ENCODE assay signal across 8 cellular contexts in the genomic region with DNA sequence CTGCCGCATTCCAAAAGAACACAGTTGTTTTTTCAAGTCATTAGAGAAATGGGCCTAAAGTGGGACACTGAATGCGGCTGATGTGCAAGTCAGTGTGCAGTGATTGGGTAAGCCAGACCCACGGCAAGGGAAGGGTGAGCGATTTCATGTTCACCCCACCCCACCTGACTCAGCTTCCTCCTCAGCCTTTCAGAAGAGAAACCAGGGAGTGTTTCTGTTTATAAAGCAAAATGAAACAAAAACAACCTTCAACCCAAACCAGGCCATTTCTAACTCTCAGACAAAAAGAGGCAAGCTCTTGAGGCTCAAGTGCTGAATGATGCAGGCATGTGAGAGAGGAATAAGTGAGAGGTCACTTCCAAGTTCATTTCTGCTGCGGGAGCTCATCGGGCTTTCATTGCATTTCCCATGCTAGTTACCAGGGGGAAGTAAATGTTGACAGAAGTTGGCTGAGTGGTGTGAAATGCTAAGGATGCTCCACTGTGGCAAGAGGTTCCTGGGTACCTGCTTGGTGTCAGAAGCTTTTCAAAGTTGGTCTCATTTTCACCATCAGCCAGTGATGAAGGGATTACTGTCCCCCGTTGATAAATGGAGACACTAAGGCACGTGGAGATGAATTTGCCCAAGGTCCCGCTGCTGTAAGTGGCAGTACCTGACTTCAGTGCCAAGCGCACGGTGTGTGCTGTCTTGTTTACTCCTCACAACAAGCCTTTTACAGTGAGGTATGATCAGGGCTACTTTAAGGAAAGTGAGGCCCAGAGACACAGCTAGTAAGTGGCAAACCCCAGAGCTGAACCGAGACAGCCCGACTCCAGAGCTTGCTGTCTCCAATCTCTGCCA. TPM values are rescaled to one million over a fixed set of nuclear protein-coding genes. Genes with fewer than 3 reads are reported as not detected.
DNase-seq lines count a peak whose midpoint lies in the region; ATAC-seq and TF ChIP-seq lines count a peak whose summit lies in the region.

No MANE protein-coding gene starts in this region.

- TF ChIP-seq CTCF in colonic mucosa (IDR thresholded peaks at IDR 0.05) = no peak

- no peaks in the 10 kb centered on the region for H3K27me3 ChIP-seq in colonic mucosa

- POLR2A ChIA-PET in activated CD4-positive, alpha-beta T cell treated with anti-CD3 and anti-CD28 coated beads for 36 hours (lab: Charles Lee) = no interaction called here

- H3K27me3 Mint-ChIP-seq in activated CD4-positive, alpha-beta T cell treated with anti-CD3 and anti-CD28 coated beads for 36 hours = no peaks in the 10 kb centered on the region

- no peaks in the 10 kb centered on the region for H3K36me3 ChIP-seq in colonic mucosa

- intact Hi-C loops in activated CD4-positive, alpha-beta T cell treated with anti-CD3 and anti-CD28 coated beads for 36 hours (cut with DNase I, micrococcal nuclease) = loop anchor here (1.0 to 2.0 kb wide), 4 partner anchors 19 to 62 kb away; no protein-coding TSS in a partner anchor
- intact Hi-C loops in colonic mucosa (cut with DNase I) = no loop called here

- peak overlapping the region; percentile 49 for H3K27ac ChIP-seq in colonic mucosa

- H3K4me1 ChIP-seq in colonic mucosa = peaks cover 13% of the 10 kb centered on the region

- peak overlapping the region; percentile 44 for H3K27ac Mint-ChIP-seq in activated CD4-positive, alpha-beta T cell treated with anti-CD3 and anti-CD28 coated beads for 36 hours

- peak; percentile 91 for ATAC-seq in activated CD4-positive, alpha-beta T cell treated with anti-CD3 and anti-CD28 coated beads for 36 hours
- ATAC-seq in HG03097 (IDR thresholded peaks at IDR 0.05; ENCODE audit: low FRiP score, unreplicated experiment) = no peak

- H3K9ac ChIP-seq in colonic mucosa (ENCODE audit: low read depth in 2 of 2, low read length in 2 of 2) = no peak overlapping the region

- CTCF ChIA-PET in activated CD4-positive, alpha-beta T cell treated with anti-CD3 and anti-CD28 coated beads for 36 hours (lab: Charles Lee) = interaction anchor here (0.6 to 11.7 kb wide), 19 partner anchors 9 to 310 kb away, joined by 3 to 100 read pairs (median 3); a partner anchor contains a TSS

- no peaks in the 10 kb centered on the region for H3K9me3 Mint-ChIP-seq in activated CD4-positive, alpha-beta T cell treated with anti-CD3 and anti-CD28 coated beads for 36 hours (ENCODE audit: low read depth)

- H3K9me3 ChIP-seq in colonic mucosa = no peaks in the 10 kb centered on the region

- DNase-seq in activated CD4-positive, alpha-beta T cell treated with anti-CD3 and anti-CD28 coated beads for 36 hours = peak; percentile 76
- DNase-seq in activated CD4-positive, alpha-beta T cell treated with anti-CD3 and anti-CD28 coated beads for 1 hour = no peak
- DNase-seq in NCI-H226 = peak; percentile 22
- peak; percentile 34 for DNase-seq in colonic mucosa
- DNase-seq in renal cortical epithelial cell (ENCODE audit: low read depth) = peak; percentile 86
- DNase-seq in ecto neural progenitor cell (ENCODE audit: low spot score) = no peak
- no peak for DNase-seq in NCI-H1417 treated with DMSO at 0.1 percent for 48 hours (lab: John Stamatoyannopoulos, UW)

- peaks cover 7% of the 10 kb centered on the region for H3K36me3 Mint-ChIP-seq in activated CD4-positive, alpha-beta T cell treated with anti-CD3 and anti-CD28 coated beads for 36 hours (ENCODE audit: low read depth)

- no peak overlapping the region for H3K4me3 Mint-ChIP-seq in activated CD4-positive, alpha-beta T cell treated with anti-CD3 and anti-CD28 coated beads for 36 hours

- H3K4me1 Mint-ChIP-seq in activated CD4-positive, alpha-beta T cell treated with anti-CD3 and anti-CD28 coated beads for 36 hours = peaks cover 29% of the 10 kb centered on the region

- H3K4me3 ChIP-seq in colonic mucosa = no peak overlapping the region

RNA-seq across cellular contexts. Expression of a gene that starts 29.1 kb away (rescaled TPM):
- total RNA-seq in activated CD4-positive, alpha-beta T cell treated with anti-CD3 and anti-CD28 coated beads for 36 hours = 10 to 100 TPM in 1 of 2 experiments, 1 to 10 TPM in 1; 7.8 to 11.9 TPM
- 10 to 100 TPM; 13.6 to 18.4 TPM for total RNA-seq in colonic mucosa
- total RNA-seq in renal cortical epithelial cell = 3.6 and 9.9 TPM in 2 replicates

RNA-seq across cellular contexts. Expression of a gene that starts 31.1 kb away (rescaled TPM):
- 10 to 100 TPM; 38.1 to 41.4 TPM for total RNA-seq in activated CD4-positive, alpha-beta T cell treated with anti-CD3 and anti-CD28 coated beads for 36 hours
- total RNA-seq in colonic mucosa (10 to 100 TPM; 41.3 to 45.2 TPM), renal cortical epithelial cell (60.4 and 95.8 TPM in 2 replicates)

Comparison
In these comparisons a context has a peak if more than half of its experiments do, and no peak if none do; other contexts are left out.
1. DNase-seq: peak in activated CD4-positive, alpha-beta T cell treated with anti-CD3 and anti-CD28 coated beads for 36 hours (single experiment), NCI-H226 (single experiment), colonic mucosa (single experiment) and renal cortical epithelial cell (single experiment); none in activated CD4-positive, alpha-beta T cell treated with anti-CD3 and anti-CD28 coated beads for 1 hour (single experiment), ecto neural progenitor cell (single experiment) and NCI-H1417 treated with DMSO at 0.1 percent for 48 hours (single experiment).